Comparison of ENCODE assay signal across 1 cellular context in genomic region chr7:101814081-101814995, GRCh38.
TF ChIP-seq lines count a peak whose summit lies in the region.

No MANE protein-coding gene starts in this region.

TF ChIP-seq in HCT116, 20 proteins besides CTCF, POLR2A, EP300 and RAD21 (continued from another document):
- TF ChIP-seq EGR1 (IDR thresholded peaks at IDR 0.05; ENCODE audit: low read depth), result no peak
- peak; percentile 51; the same call in 1 of the 2 replicates for TF ChIP-seq CBX3 (IDR thresholded peaks at IDR 0.05; ENCODE audit: low read depth)
- TF ChIP-seq CEBPB (IDR thresholded peaks at IDR 0.05; ENCODE audit: low read depth), result no peak
- no peak for TF ChIP-seq EZH2phosphoT487 (IDR thresholded peaks at IDR 0.05; ENCODE audit: borderline replicate concordance)
- TF ChIP-seq, protein P1, sequence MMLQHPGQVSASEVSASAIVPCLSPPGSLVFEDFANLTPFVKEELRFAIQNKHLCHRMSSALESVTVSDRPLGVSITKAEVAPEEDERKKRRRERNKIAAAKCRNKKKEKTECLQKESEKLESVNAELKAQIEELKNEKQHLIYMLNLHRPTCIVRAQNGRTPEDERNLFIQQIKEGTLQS (IDR thresholded peaks at IDR 0.05), result no peak
- TF ChIP-seq SP1 (IDR thresholded peaks at IDR 0.05; ENCODE audit: low read depth), result no peak
- TF ChIP-seq EZH2 (IDR thresholded peaks at IDR 0.05), result no peak
- no peak for TF ChIP-seq FOSL1 (IDR thresholded peaks at IDR 0.05; ENCODE audit: low read depth)
